In genomic region chr12:52390739-52391617, GRCh38 we compare ENCODE assay signal across 9 cellular contexts. TPM values are rescaled to one million over a fixed set of nuclear protein-coding genes. Genes with fewer than 3 reads are reported as not detected.
A peak's percentile ranks its signal among the peaks of the same experiment; 100 is the strongest.
DNase-seq lines count a peak whose midpoint lies in the region; ATAC-seq and TF ChIP-seq lines count a peak whose summit lies in the region.
"Had no signal": no experiment of that assay in that cellular context is flagged by ENCODE, and none has a peak within 500 bp of the region (broad histone marks: within the 10 kb centered on the region; RNA-seq: fewer than 3 reads in every experiment).

No MANE protein-coding gene starts in this region.

- no peaks in the 10 kb centered on the region for H3K9me3 Mint-ChIP-seq in mesothelial cell of epicardium

- H3K4me3 ChIP-seq in coronary artery: no peak overlapping the region

- no peak overlapping the region for H3K27ac ChIP-seq in coronary artery

- H3K36me3 Mint-ChIP-seq in mesothelial cell of epicardium: no peaks in the 10 kb centered on the region

- H3K4me1 Mint-ChIP-seq in mesothelial cell of epicardium: peaks cover 12% of the 10 kb centered on the region

- H3K27ac Mint-ChIP-seq in mesothelial cell of epicardium: no peak overlapping the region

- no peak for ATAC-seq in HG02852 (IDR thresholded peaks at IDR 0.05; ENCODE audit: unreplicated experiment)
- no peak for ATAC-seq in GM18519 (IDR thresholded peaks at IDR 0.05; ENCODE audit: low FRiP score, unreplicated experiment)

- TF ChIP-seq CTCF in LNCAP (IDR thresholded peaks at IDR 0.05): peak; percentile 66
- TF ChIP-seq CTCF in coronary artery (IDR thresholded peaks at IDR 0.05): peak; percentile 9
- TF ChIP-seq CTCF in mesothelial cell of epicardium (IDR thresholded peaks at IDR 0.05; ENCODE audit: unreplicated experiment): peak; percentile 58

- H3K27me3 Mint-ChIP-seq in mesothelial cell of epicardium (ENCODE audit: low read depth): peaks cover 12% of the 10 kb centered on the region

- peak; percentile 50 for DNase-seq in Daoy (ENCODE audit: low read depth)
- DNase-seq in coronary artery (ENCODE audit: low spot score): no peak
- DNase-seq in mesothelial cell of epicardium (ENCODE audit: low spot score in 2 of 2, unreplicated experiment in 2 of 2): no peak
- no peak for DNase-seq in OCI-M2 (lab: John Stamatoyannopoulos, UW; ENCODE audit: unreplicated experiment)
- no peak for DNase-seq in NCI-H2171 treated with DMSO at 0.1 percent for 48 hours (lab: John Stamatoyannopoulos, UW)

- no peak overlapping the region for H3K4me3 Mint-ChIP-seq in mesothelial cell of epicardium

RNA-seq across cellular contexts. Expression of gene KRT84, which starts 5.5 kb away (rescaled TPM):
- total RNA-seq in Daoy (2014; rRNA removed; shearing (Covaris generic)): not detected in 2 replicates
- total RNA-seq in mesothelial cell of epicardium: not detected in 3 replicates
- total RNA-seq: subcutaneous adipose tissue had no signal

RNA-seq across cellular contexts. Expression of gene KRT82, which starts 15.2 kb away (rescaled TPM):
- total RNA-seq in Daoy (2014; rRNA removed; shearing (Covaris generic)): not detected in 2 replicates
- total RNA-seq in mesothelial cell of epicardium: not detected in 3 replicates
- total RNA-seq: subcutaneous adipose tissue had no signal

RNA-seq across cellular contexts. Expression of gene KRT85, which starts 23.7 kb away (rescaled TPM):
- 0.80 TPM in 1 of 2 replicates, not detected in the other for total RNA-seq in Daoy (2014; rRNA removed; shearing (Covaris generic))
- not detected in 3 replicates for total RNA-seq in mesothelial cell of epicardium
- total RNA-seq: subcutaneous adipose tissue had no signal

RNA-seq across cellular contexts. Expression of gene KRT75, which starts 43.2 kb away (rescaled TPM):
- 1.1 and 2.7 TPM in 2 replicates for total RNA-seq in Daoy (2014; rRNA removed; shearing (Covaris generic))
- total RNA-seq in mesothelial cell of epicardium: not detected in 3 replicates
- total RNA-seq: subcutaneous adipose tissue had no signal

Comparison
In these comparisons a context has a peak if more than half of its experiments do, and no peak if none do; other contexts are left out.
1. CTCF ChIP-seq: peak in every context shown above with its lines; median percentile 66 in LNCAP; 58 in mesothelial cell of epicardium; 9 in coronary artery.